Comparison of ENCODE assay signal across 20 cellular contexts in the genomic region with DNA sequence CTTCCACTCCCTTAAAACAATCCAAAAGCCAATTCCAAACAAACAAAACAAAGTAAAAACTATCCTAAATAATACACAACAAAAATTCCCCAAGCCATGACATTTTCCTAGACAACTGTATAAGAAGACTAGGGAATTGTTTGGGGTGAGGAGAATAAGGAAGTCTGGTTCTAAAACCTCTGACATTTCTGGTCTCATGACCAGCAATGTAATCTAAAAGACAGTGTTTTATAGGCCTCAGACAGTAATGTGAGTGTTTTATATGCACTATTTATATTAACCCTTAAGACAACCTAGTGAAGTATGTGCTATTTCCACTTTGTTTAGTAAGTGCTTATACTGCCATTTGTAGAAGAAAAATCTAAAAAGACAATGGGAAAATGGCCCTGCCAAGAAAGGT. TPM values are rescaled to one million over a fixed set of nuclear protein-coding genes. Genes with fewer than 3 reads are reported as not detected.
"Had no signal": no experiment of that assay in that cellular context is flagged by ENCODE, and none has a peak within 500 bp of the region (broad histone marks: within the 10 kb centered on the region; RNA-seq: fewer than 3 reads in every experiment).

No MANE protein-coding gene starts in this region.

- H3K27me3 ChIP-seq: breast epithelium, left lung, ovary had no signal

- H3K4me3 ChIP-seq: breast epithelium, left lung, ovary, smooth muscle cell had no signal

- H3K27ac ChIP-seq: breast epithelium, left lung, ovary had no signal

- DNase-seq: activated CD4-positive, alpha-beta T cell treated with anti-CD3 and anti-CD28 coated beads for 1 hour; activated CD4-positive, alpha-beta T cell treated with anti-CD3 and anti-CD28 coated beads, Interleukin-2, amount 50 U/mL, for 1 hour; activated CD8-positive, alpha-beta memory T cell treated with anti-CD3 and anti-CD28 coated beads, Interleukin-2, amount 10 ng/mL, durations not matched to agents 7 days and 5 days; activated CD8-positive, alpha-beta T cell treated with anti-CD3 and anti-CD28 coated beads, Interleukin-2, amount 10 ng/mL, durations not matched to agents 7 days and 5 days; activated naive CD8-positive, alpha-beta T cell treated with anti-CD3 and anti-CD28 coated beads, Interleukin-2, amount 50 U/mL, for 24 hours; activated T-cell treated with anti-CD3 and anti-CD28 coated beads, Interleukin-2, amount 50 U/mL, for 48 hours; amygdala; effector CD8-positive, alpha-beta T cell; head of caudate nucleus; left lung; naive B cell; ovary; retina; stimulated activated CD4-positive, alpha-beta T cell treated with anti-CD3 and anti-CD28 coated beads, Interleukin-2, amount 100 ng/mL, for 24 hours; stimulated activated naive B cell treated with anti-CD40 and anti-IgM and Interleukin-4, amounts not matched to agents 10 μg/mL and 1 μg/mL and 100 μg/mL, for 72 hours; T-helper 2 cell had no signal

- H3K9me3 ChIP-seq: breast epithelium, left lung, ovary had no signal

- H3K36me3 ChIP-seq: breast epithelium, left lung, ovary had no signal

- ATAC-seq: activated CD8-positive, alpha-beta memory T cell treated with anti-CD3 and anti-CD28 coated beads, Interleukin-2, amount 10 ng/mL, durations not matched to agents 7 days and 5 days; activated CD8-positive, alpha-beta T cell treated with anti-CD3 and anti-CD28 coated beads, Interleukin-2, amount 10 ng/mL, durations not matched to agents 7 days and 5 days; activated naive CD8-positive, alpha-beta T cell treated with anti-CD3 and anti-CD28 coated beads, Interleukin-2, amount 50 U/mL, for 24 hours; left lung; stimulated activated naive B cell treated with anti-CD40 and anti-IgM and Interleukin-4, amounts not matched to agents 10 μg/mL and 1 μg/mL and 100 μg/mL, for 72 hours had no signal

- H3K4me1 ChIP-seq: breast epithelium, left lung had no signal

RNA-seq across cellular contexts. Expression of a gene that starts 13.0 kb away (rescaled TPM):
- total RNA-seq: activated CD8-positive, alpha-beta T cell treated with anti-CD3 and anti-CD28 coated beads, Interleukin-2, amount 10 ng/mL, durations not matched to agents 7 days and 5 days; activated T-helper 2 cell treated with anti-CD3 and anti-CD28 coated beads, Interferon-gamma antibody, Interleukin-2, Interleukin-4, amounts not matched to agents 10 μg/mL and 5 μg/mL and 100 μg/mL, durations not matched to agents 14 hours and 24 hours and 36 hours; lung microvascular endothelial cell had no signal
